ENCODE assay signal across 8 cellular contexts in genomic region chr17:35119370-35120185, GRCh38. TPM values are rescaled to one million over a fixed set of nuclear protein-coding genes. Genes with fewer than 3 reads are reported as not detected.
DNase-seq lines count a peak whose midpoint lies in the region; ATAC-seq and TF ChIP-seq lines count a peak whose summit lies in the region.

RAD51D (minus strand) TSS chr17:35119860; CDS start chr17:35119613, 247 bp downstream.

- H3K27ac ChIP-seq in BLaER1 treated with 17β-estradiol and CSF1 and Interleukin-3, amounts not matched to agents 10 nM and 100 nM, result peak within 1 kb of the TSS; percentile 77 to 89 (median 83)
- peak within 1 kb of the TSS; percentile 86 for H3K27ac ChIP-seq in HL-60 (replicated peaks)
- H3K27ac ChIP-seq in effector memory CD4-positive, alpha-beta T cell (ENCODE audit: insufficient read depth, low read length, poor library complexity, severe bottlenecking), result peak within 1 kb of the TSS; percentile 72

- H3K4me3 ChIP-seq in BLaER1 treated with 17β-estradiol and CSF1 and Interleukin-3, amounts not matched to agents 10 nM and 100 nM, result peak within 1 kb of the TSS; percentile 73 to 88 (median 79)
- H3K4me3 ChIP-seq in HL-60 (replicated peaks; ENCODE audit: insufficient read depth, low read length), result peak within 1 kb of the TSS; percentile 54
- peak within 1 kb of the TSS; percentile 76 for H3K4me3 ChIP-seq in effector memory CD4-positive, alpha-beta T cell (ENCODE audit: insufficient read depth, low read depth, low read length, poor library complexity, severe bottlenecking)

- peak; percentile 72 for TF ChIP-seq CTCF in HL-60 (IDR thresholded peaks at IDR 0.05; ENCODE audit: insufficient read depth, low read length)

- H3K27me3 ChIP-seq in BLaER1 treated with 17β-estradiol and CSF1 and Interleukin-3, amounts not matched to agents 10 nM and 100 nM, result no peaks in the 10 kb centered on the region
- H3K27me3 ChIP-seq in HL-60 (ENCODE audit: insufficient read depth, poor library complexity, severe bottlenecking), result no peaks in the 10 kb centered on the region
- H3K27me3 ChIP-seq in effector memory CD4-positive, alpha-beta T cell (replicated peaks; ENCODE audit: control insufficient read depth, insufficient read depth, low read length, poor library complexity, severe bottlenecking), result no peaks in the 10 kb centered on the region

- peaks cover 12 to 48% (median 30%) of the 10 kb centered on the region in 10 experiments for H3K4me1 ChIP-seq in BLaER1 treated with 17β-estradiol and CSF1 and Interleukin-3, amounts not matched to agents 10 nM and 100 nM
- peaks cover 8% of the 10 kb centered on the region for H3K4me1 ChIP-seq in effector memory CD4-positive, alpha-beta T cell (ENCODE audit: control insufficient read depth, insufficient read depth, low read length, poor library complexity, severe bottlenecking)

- peak; percentile 71 to 77 for DNase-seq in HL-60 (ENCODE audit: low read depth in 1 of 2, low spot score in 1 of 2)
- peak; percentile 65 for DNase-seq in NCI-H82 treated with DMSO at 0.1 percent for 48 hours (lab: John Stamatoyannopoulos, UW; ENCODE audit: unreplicated experiment)
- peak; percentile 53 to 72 for DNase-seq in activated CD8-positive, alpha-beta memory T cell treated with anti-CD3 and anti-CD28 coated beads for 1 hour (ENCODE audit: extremely low read depth in 1 of 2, low read depth in 1 of 2)
- DNase-seq in effector memory CD4-positive, alpha-beta T cell, result peak; percentile 61 to 71 (median 64)
- DNase-seq in lung microvascular endothelial cell (ENCODE audit: low read depth in 2 of 2), result peak; percentile 75 to 86
- peak; percentile 59 to 69 (median 64) for DNase-seq in stimulated activated CD4-positive, alpha-beta T cell treated with anti-CD3 and anti-CD28 coated beads, TNF-alpha, amount 100 ng/mL, for 48 hours (ENCODE audit: low read depth in 3 of 3)

- H3K9ac ChIP-seq in BLaER1 treated with 17β-estradiol and CSF1 and Interleukin-3, amounts not matched to agents 10 nM and 100 nM, result peak within 1 kb of the TSS; percentile 81 to 90 (median 86)

- H4K20me1 ChIP-seq in BLaER1 treated with 17β-estradiol and CSF1 and Interleukin-3, amounts not matched to agents 10 nM and 100 nM, result no peaks in the 10 kb centered on the region

- peaks cover 0 to 27% (median 9%) of the 10 kb centered on the region in 11 experiments; a peak in 12 of 22 replicates for H3K36me3 ChIP-seq in BLaER1 treated with 17β-estradiol and CSF1 and Interleukin-3, amounts not matched to agents 10 nM and 100 nM
- H3K36me3 ChIP-seq in effector memory CD4-positive, alpha-beta T cell (ENCODE audit: control insufficient read depth, insufficient read depth, low read length), result no peaks in the 10 kb centered on the region

- H3K4me2 ChIP-seq in BLaER1 treated with 17β-estradiol and CSF1 and Interleukin-3, amounts not matched to agents 10 nM and 100 nM, result peak within 1 kb of the TSS; percentile 83 to 98 (median 92)

- peak; percentile 77 for ATAC-seq in GM19395 (IDR thresholded peaks at IDR 0.05; ENCODE audit: unreplicated experiment)

- H3K9me3 ChIP-seq in BLaER1 treated with 17β-estradiol and CSF1 and Interleukin-3, amounts not matched to agents 10 nM and 100 nM (replicated peaks in 1 of 11), result no peaks in the 10 kb centered on the region
- H3K9me3 ChIP-seq in effector memory CD4-positive, alpha-beta T cell (ENCODE audit: control insufficient read depth, low read length), result no peaks in the 10 kb centered on the region

RNA-seq across cellular contexts. Expression of gene RAD51D, which starts in this region (rescaled TPM):
- 6.0 and 7.4 TPM in 2 replicates for total RNA-seq in lung microvascular endothelial cell

Comparison
In these comparisons a context has a peak if more than half of its experiments do, and no peak if none do; other contexts are left out.
1. Peak in every context shown above with its lines: DNase-seq, ATAC-seq, H3K4me3 ChIP-seq and H3K27ac ChIP-seq.